Comparison of ENCODE assay signal across 25 cellular contexts in genomic region chr2:169822036-169822435, GRCh38. TPM values are rescaled to one million over a fixed set of nuclear protein-coding genes. Genes with fewer than 3 reads are reported as not detected.
A peak's percentile ranks its signal among the peaks of the same experiment; 100 is the strongest.
DNase-seq lines count a peak whose midpoint lies in the region; ATAC-seq and TF ChIP-seq lines count a peak whose summit lies in the region.
"Had no signal": no experiment of that assay in that cellular context is flagged by ENCODE, and none has a peak within 500 bp of the region (broad histone marks: within the 10 kb centered on the region; RNA-seq: fewer than 3 reads in every experiment).

No MANE protein-coding gene starts in this region.

- DNase-seq in CD4-positive, alpha-beta memory T cell, result no peak
- no peak for DNase-seq in Karpas-422
- DNase-seq in adipocyte (ENCODE audit: low read depth), result no peak
- no peak for DNase-seq in naive thymus-derived CD8-positive, alpha-beta T cell
- DNase-seq in activated CD4-positive, alpha-beta T cell treated with anti-CD3 and anti-CD28 coated beads, Interleukin-2, amount 50 U/mL, for 1 hour, result no peak
- DNase-seq in NCI-H2196 treated with DMSO at 0.1 percent for 48 hours (lab: John Stamatoyannopoulos, UW; ENCODE audit: unreplicated experiment), result no peak
- no peak for DNase-seq in lower lobe of right lung
- DNase-seq in natural killer cell treated with Interleukin-12 subunit alpha and Interleukin-12 subunit beta and Interleukin-15 and Interleukin-18, amount 100 ng/mL, for 72 hours (ENCODE audit: low spot score), result no peak
- DNase-seq: activated CD8-positive, alpha-beta memory T cell treated with anti-CD3 and anti-CD28 coated beads, Interleukin-2, amount 50 U/mL, for 4 hours; activated gamma-delta T cell treated with Interleukin-2 at 50 U/mL for 16 hours; amygdala; caudate nucleus; DMS 273 treated with DMSO at 0.1 percent for 48 hours; dorsolateral prefrontal cortex; foreskin keratinocyte; immature natural killer cell; left lung; NCI-H1694; NCI-H748 treated with DMSO at 0.1 percent for 48 hours; SIG-M5; T-helper 1 cell had no signal

- no peaks in the 10 kb centered on the region for H3K27me3 Mint-ChIP-seq in CD4-positive, alpha-beta memory T cell
- no peaks in the 10 kb centered on the region for H3K27me3 Mint-ChIP-seq in naive thymus-derived CD8-positive, alpha-beta T cell
- no peaks in the 10 kb centered on the region for H3K27me3 Mint-ChIP-seq in natural killer cell treated with Interleukin-12 subunit alpha and Interleukin-12 subunit beta and Interleukin-15 and Interleukin-18, amount 100 ng/mL, for 72 hours
- H3K27me3 Mint-ChIP-seq: progenitor cell of endocrine pancreas; stimulated activated memory B cell treated with anti-CD40 and anti-IgM and Interleukin-4, amounts not matched to agents 10 μg/mL and 1 μg/mL and 100 μg/mL, for 72 hours had no signal

- peaks cover 44% of the 10 kb centered on the region for H3K4me1 ChIP-seq in CD4-positive, alpha-beta memory T cell (ENCODE audit: insufficient read depth, low read length)
- H3K4me1 ChIP-seq in Karpas-422 (ENCODE audit: low read length) (peaks cover 25% of the 10 kb centered on the region), adipocyte (ENCODE audit: control insufficient read depth, insufficient read depth, low read length) (peaks cover 48% of the 10 kb centered on the region), lower lobe of right lung (peaks cover 21% of the 10 kb centered on the region)

- H3K4me3 ChIP-seq in CD4-positive, alpha-beta memory T cell (ENCODE audit: low read length in 2 of 2), result no peak overlapping the region
- H3K4me3 ChIP-seq in Karpas-422 (ENCODE audit: low read length) (no peak overlapping the region), adipocyte (ENCODE audit: low read length) (peak overlapping the region; percentile 91), lower lobe of right lung (no peak overlapping the region)
- H3K4me3 ChIP-seq: left lung, suprapubic skin had no signal

- peaks cover 0 to 2% (median 0%) of the 10 kb centered on the region in 8 donors for H3K9me3 Mint-ChIP-seq in CD4-positive, alpha-beta memory T cell
- peaks cover 0 to 2% (median 0%) of the 10 kb centered on the region in 9 donors for H3K9me3 Mint-ChIP-seq in naive thymus-derived CD8-positive, alpha-beta T cell
- no peaks in the 10 kb centered on the region for H3K9me3 Mint-ChIP-seq in natural killer cell treated with Interleukin-12 subunit alpha and Interleukin-12 subunit beta and Interleukin-15 and Interleukin-18, amount 100 ng/mL, for 72 hours
- H3K9me3 Mint-ChIP-seq: stimulated activated memory B cell treated with anti-CD40 and anti-IgM and Interleukin-4, amounts not matched to agents 10 μg/mL and 1 μg/mL and 100 μg/mL, for 72 hours had no signal

- peak overlapping the region; percentile 85 for H3K4me2 ChIP-seq in Karpas-422 (ENCODE audit: low read depth, low read length, poor library complexity, severe bottlenecking)

- H3K9me2 ChIP-seq in Karpas-422 (replicated peaks; ENCODE audit: insufficient read depth, low read length), result no peaks in the 10 kb centered on the region

- peak overlapping the region in 4 of 7 donors; percentile 46 to 74 (median 56) for H3K27ac Mint-ChIP-seq in CD4-positive, alpha-beta memory T cell
- peak overlapping the region in 3 of 10 donors; percentile 39 to 68 (median 39) for H3K27ac Mint-ChIP-seq in naive thymus-derived CD8-positive, alpha-beta T cell
- no peak overlapping the region for H3K27ac Mint-ChIP-seq in natural killer cell treated with Interleukin-12 subunit alpha and Interleukin-12 subunit beta and Interleukin-15 and Interleukin-18, amount 100 ng/mL, for 72 hours
- H3K27ac Mint-ChIP-seq: stimulated activated memory B cell treated with anti-CD40 and anti-IgM and Interleukin-4, amounts not matched to agents 10 μg/mL and 1 μg/mL and 100 μg/mL, for 72 hours had no signal

- H3K4me1 Mint-ChIP-seq in CD4-positive, alpha-beta memory T cell, result peaks cover 25 to 67% (median 44%) of the 10 kb centered on the region in 4 donors
- peaks cover 25 to 63% (median 58%) of the 10 kb centered on the region in 4 donors for H3K4me1 Mint-ChIP-seq in naive thymus-derived CD8-positive, alpha-beta T cell
- peaks cover 41% of the 10 kb centered on the region in 2 donors for H3K4me1 Mint-ChIP-seq in natural killer cell treated with Interleukin-12 subunit alpha and Interleukin-12 subunit beta and Interleukin-15 and Interleukin-18, amount 100 ng/mL, for 72 hours (ENCODE audit: low read depth in 2 of 2)

- POLR2A ChIA-PET in CD4-positive, alpha-beta memory T cell (lab: Charles Lee; ENCODE audit: partially characterized antibody), result interaction anchor here (0.6 kb wide), 1 partner anchor 247 kb away, joined by 3 read pairs; no protein-coding TSS in a partner anchor
- POLR2A ChIA-PET in naive thymus-derived CD8-positive, alpha-beta T cell (lab: Charles Lee), result no interaction called here

- H3K36me3 ChIP-seq in CD4-positive, alpha-beta memory T cell (ENCODE audit: insufficient read depth, low read length), result peaks cover 13% of the 10 kb centered on the region
- H3K36me3 ChIP-seq in Karpas-422 (ENCODE audit: insufficient read depth, low read length) (peaks cover 45% of the 10 kb centered on the region), adipocyte (ENCODE audit: control insufficient read depth, insufficient read depth, low read length, severe bottlenecking) (peaks cover 12% of the 10 kb centered on the region), lower lobe of right lung (peaks cover 20% of the 10 kb centered on the region)

- no peaks in the 10 kb centered on the region; the same call in 1 of the 2 replicates for H4K20me1 ChIP-seq in Karpas-422 (ENCODE audit: insufficient read depth, low read depth, low read length)

- no peaks in the 10 kb centered on the region for H3K9me3 ChIP-seq in CD4-positive, alpha-beta memory T cell (ENCODE audit: control insufficient read depth in 1 of 2, low read length in 2 of 2)
- H3K9me3 ChIP-seq in Karpas-422 (ENCODE audit: low read length) (no peaks in the 10 kb centered on the region), adipocyte (ENCODE audit: control insufficient read depth, low read length) (no peaks in the 10 kb centered on the region), lower lobe of right lung (no peaks in the 10 kb centered on the region)
- H3K9me3 ChIP-seq: left lung, suprapubic skin had no signal

- no peaks in the 10 kb centered on the region for H3K27me3 ChIP-seq in CD4-positive, alpha-beta memory T cell (ENCODE audit: insufficient read depth, low read length)
- H3K27me3 ChIP-seq in Karpas-422 (ENCODE audit: low read length), result no peaks in the 10 kb centered on the region
- no peaks in the 10 kb centered on the region for H3K27me3 ChIP-seq in adipocyte (replicated peaks; ENCODE audit: control insufficient read depth, insufficient read depth, low read length)
- H3K27me3 ChIP-seq in lower lobe of right lung (ENCODE audit: low read depth), result no peaks in the 10 kb centered on the region
- H3K27me3 ChIP-seq: dorsolateral prefrontal cortex, foreskin keratinocyte, left lung, suprapubic skin had no signal

- peaks cover 56% of the 10 kb centered on the region for H3K79me2 ChIP-seq in Karpas-422 (ENCODE audit: low read length)

- no peak for ATAC-seq in naive thymus-derived CD8-positive, alpha-beta T cell
- no peak for ATAC-seq in lower lobe of right lung
- ATAC-seq in natural killer cell treated with Interleukin-12 subunit alpha and Interleukin-12 subunit beta and Interleukin-15 and Interleukin-18, amount 100 ng/mL, for 72 hours, result no peak
- ATAC-seq: foreskin keratinocyte; left lung; stimulated activated memory B cell treated with anti-CD40 and anti-IgM and Interleukin-4, amounts not matched to agents 10 μg/mL and 1 μg/mL and 100 μg/mL, for 72 hours had no signal

- H3K9ac ChIP-seq in Karpas-422 (ENCODE audit: low read length) (no peak overlapping the region), adipocyte (ENCODE audit: low read length) (peak overlapping the region; percentile 65)

- H3K36me3 Mint-ChIP-seq in CD4-positive, alpha-beta memory T cell, result peaks cover 23 to 41% of the 10 kb centered on the region in 2 donors
- peaks cover 4 to 47% (median 18%) of the 10 kb centered on the region in 3 donors for H3K36me3 Mint-ChIP-seq in naive thymus-derived CD8-positive, alpha-beta T cell
- peaks cover 23% of the 10 kb centered on the region for H3K36me3 Mint-ChIP-seq in natural killer cell treated with Interleukin-12 subunit alpha and Interleukin-12 subunit beta and Interleukin-15 and Interleukin-18, amount 100 ng/mL, for 72 hours

- CTCF ChIA-PET in CD4-positive, alpha-beta memory T cell (lab: Charles Lee; ENCODE audit: partially characterized antibody), result interaction anchor here (1.6 kb wide), 1 partner anchor 21 kb away, joined by 4 read pairs; no protein-coding TSS in a partner anchor

- no peak overlapping the region for H3K27ac ChIP-seq in CD4-positive, alpha-beta memory T cell (ENCODE audit: low read depth, low read length)
- H3K27ac ChIP-seq in Karpas-422 (ENCODE audit: low read length) (no peak overlapping the region), lower lobe of right lung (no peak overlapping the region)
- H3K27ac ChIP-seq: dorsolateral prefrontal cortex, foreskin keratinocyte, left lung, suprapubic skin had no signal

- TF ChIP-seq CTCF in lower lobe of right lung (IDR thresholded peaks at IDR 0.05), result no peak

- no peak overlapping the region for H2AFZ ChIP-seq in Karpas-422 (ENCODE audit: low read length)

- peak overlapping the region in 2 of 8 donors; percentile 20 to 35 for H3K4me3 Mint-ChIP-seq in CD4-positive, alpha-beta memory T cell
- peak overlapping the region in 7 of 10 donors; percentile 6 to 37 (median 29) for H3K4me3 Mint-ChIP-seq in naive thymus-derived CD8-positive, alpha-beta T cell
- H3K4me3 Mint-ChIP-seq in natural killer cell treated with Interleukin-12 subunit alpha and Interleukin-12 subunit beta and Interleukin-15 and Interleukin-18, amount 100 ng/mL, for 72 hours, result no peak overlapping the region
- H3K4me3 Mint-ChIP-seq: CD14-positive monocyte; stimulated activated memory B cell treated with anti-CD40 and anti-IgM and Interleukin-4, amounts not matched to agents 10 μg/mL and 1 μg/mL and 100 μg/mL, for 72 hours had no signal

- intact Hi-C loops in CD4-positive, alpha-beta memory T cell (cut with micrococcal nuclease), result no loop called here
- intact Hi-C loops in lower lobe of right lung (cut with DNase I), result no loop called here

RNA-seq across cellular contexts. Expression of gene METTL5, which starts 2.7 kb away (rescaled TPM):
- total RNA-seq in CD4-positive, alpha-beta memory T cell, result 10 to 100 TPM; 44.4 to 50.4 TPM
- 100 to 1,000 TPM; 116 to 166 TPM for polyA plus RNA-seq in CD4-positive, alpha-beta memory T cell
- 100 and 105 TPM in 2 replicates for total RNA-seq in Karpas-422 (2014; rRNA removed; shearing (Covaris generic); ENCODE audit: low replicate concordance)
- total RNA-seq in naive thymus-derived CD8-positive, alpha-beta T cell, result 10 to 100 TPM; 50.8 to 58.1 TPM
- polyA plus RNA-seq in naive thymus-derived CD8-positive, alpha-beta T cell, result 100 to 1,000 TPM; 115 to 155 (median 130) TPM
- 33.2 TPM for total RNA-seq in lower lobe of right lung
- 10 to 100 TPM; 50.7 to 56.9 TPM for total RNA-seq in natural killer cell treated with Interleukin-12 subunit alpha and Interleukin-12 subunit beta and Interleukin-15 and Interleukin-18, amount 100 ng/mL, for 72 hours

RNA-seq across cellular contexts. Expression of gene UBR3, which starts 5.2 kb away (rescaled TPM):
- total RNA-seq in CD4-positive, alpha-beta memory T cell, result 10 to 100 TPM; 42.2 to 43.5 TPM
- polyA plus RNA-seq in CD4-positive, alpha-beta memory T cell, result 10 to 100 TPM in 1 of 2 donors, 1 to 10 TPM in 1; 4.3 to 13.1 TPM
- 26.7 and 50.8 TPM in 2 replicates for total RNA-seq in Karpas-422 (2014; rRNA removed; shearing (Covaris generic); ENCODE audit: low replicate concordance)
- total RNA-seq in naive thymus-derived CD8-positive, alpha-beta T cell, result 10 to 100 TPM; 43.3 to 43.5 TPM
- polyA plus RNA-seq in naive thymus-derived CD8-positive, alpha-beta T cell, result 10 to 100 TPM in 1 of 3 donors, 1 to 10 TPM in 2; 6.8 to 11.6 (median 7.5) TPM
- 46.7 TPM for total RNA-seq in lower lobe of right lung
- total RNA-seq in natural killer cell treated with Interleukin-12 subunit alpha and Interleukin-12 subunit beta and Interleukin-15 and Interleukin-18, amount 100 ng/mL, for 72 hours, result 10 to 100 TPM; 42.7 to 54.1 TPM

RNA-seq across cellular contexts. Expression of gene SSB, which starts 23.4 kb away (rescaled TPM):
- 100 to 1,000 TPM; 112 to 114 TPM for total RNA-seq in CD4-positive, alpha-beta memory T cell
- polyA plus RNA-seq in CD4-positive, alpha-beta memory T cell, result 100 to 1,000 TPM; 112 to 149 TPM
- total RNA-seq in Karpas-422 (2014; rRNA removed; shearing (Covaris generic); ENCODE audit: low replicate concordance), result 129 and 160 TPM in 2 replicates
- 100 to 1,000 TPM; 110 to 115 TPM for total RNA-seq in naive thymus-derived CD8-positive, alpha-beta T cell
- 100 to 1,000 TPM; 124 to 153 (median 128) TPM for polyA plus RNA-seq in naive thymus-derived CD8-positive, alpha-beta T cell
- 76.3 TPM for total RNA-seq in lower lobe of right lung
- total RNA-seq in natural killer cell treated with Interleukin-12 subunit alpha and Interleukin-12 subunit beta and Interleukin-15 and Interleukin-18, amount 100 ng/mL, for 72 hours, result 100 to 1,000 TPM in 1 of 2 donors, 10 to 100 TPM in 1; 66.8 to 105 TPM

Comparison
In these comparisons a context has a peak if more than half of its experiments do, and no peak if none do; other contexts are left out.
1. H3K27ac Mint-ChIP-seq: peak in CD4-positive, alpha-beta memory T cell (4 of 7); none in natural killer cell treated with Interleukin-12 subunit alpha and Interleukin-12 subunit beta and Interleukin-15 and Interleukin-18, amount 100 ng/mL, for 72 hours (0 of 2).